ENCODE assay signal across 15 cellular contexts in the genomic region with DNA sequence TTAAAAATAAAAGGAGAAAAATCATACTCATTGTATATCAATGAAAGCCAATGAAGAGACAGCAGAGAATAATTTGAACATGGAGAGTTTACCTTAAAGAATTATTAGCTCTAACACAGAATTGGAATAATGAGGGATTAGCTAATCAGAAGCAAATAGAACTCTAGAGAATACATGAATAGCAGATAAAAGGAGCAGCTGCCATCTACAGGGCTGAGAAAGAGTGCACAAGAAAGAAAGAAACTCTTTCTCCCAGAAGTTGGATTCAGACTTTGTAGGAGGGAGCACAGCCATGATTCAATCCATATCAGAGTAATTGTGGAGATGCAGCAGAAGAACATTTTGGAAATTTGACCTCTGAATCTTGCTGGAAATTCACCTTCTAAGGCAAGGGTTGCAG.
A peak's percentile ranks its signal among the peaks of the same experiment; 100 is the strongest.
DNase-seq lines count a peak whose midpoint lies in the region; ATAC-seq and TF ChIP-seq lines count a peak whose summit lies in the region.
"Had no signal": no experiment of that assay in that cellular context is flagged by ENCODE, and none has a peak within 500 bp of the region (broad histone marks: within the 10 kb centered on the region; RNA-seq: fewer than 3 reads in every experiment).

No MANE protein-coding gene starts in this region.

- H3K4me3 ChIP-seq in A673 (ENCODE audit: low read depth, low read length, poor library complexity, severe bottlenecking) (no peak overlapping the region), GM23248 (no peak overlapping the region), fibroblast of pulmonary artery (replicated peaks; ENCODE audit: low read depth, low read length) (no peak overlapping the region)
- H3K4me3 ChIP-seq: gastrocnemius medialis, Peyer's patch, right atrium auricular region had no signal

- H4K20me1 ChIP-seq in GM23248 (ENCODE audit: insufficient read depth): no peaks in the 10 kb centered on the region

- in situ Hi-C loops in GM23248 (cut with MboI): no loop called here

- TF ChIP-seq CTCF in A673 (conservative IDR thresholded peaks at IDR 0.05; ENCODE audit: low read depth, low read length) (peak; percentile 53), fibroblast of pulmonary artery (IDR thresholded peaks at IDR 0.05; ENCODE audit: low read length, missing control alignments) (peak; percentile 34)

- DNase-seq in A673 (ENCODE audit: low spot score) (peak; percentile 10), GM23248 (peak; percentile 3), OCI-M1 (lab: John Stamatoyannopoulos, UW) (peak; percentile 35), fibroblast of pulmonary artery (ENCODE audit: low read depth) (peak; percentile 14), T-cell (no peak), DMS79 (lab: John Stamatoyannopoulos, UW) (no peak)
- DNase-seq: gastrocnemius medialis; NCI-H2081; Peyer's patch; stimulated activated CD4-positive, alpha-beta T cell treated with anti-CD3 and anti-CD28 coated beads, Interleukin-4, amount 100 ng/mL, for 4 hours; stimulated activated naive B cell treated with anti-CD40 and anti-IgM and Interleukin-4, amounts not matched to agents 10 μg/mL and 1 μg/mL and 100 μg/mL, for 72 hours had no signal

- H3K36me3 ChIP-seq in A673 (ENCODE audit: insufficient read depth, low read length, poor library complexity, severe bottlenecking): no peaks in the 10 kb centered on the region
- H3K36me3 ChIP-seq in GM23248 (ENCODE audit: low read depth): no peaks in the 10 kb centered on the region
- H3K36me3 ChIP-seq: gastrocnemius medialis, Peyer's patch, right atrium auricular region had no signal

- H3K9me2 ChIP-seq in GM23248 (ENCODE audit: insufficient read depth): no peaks in the 10 kb centered on the region

- H3K9me3 Mint-ChIP-seq in T-cell: peaks cover 0 to 11% (median 8%) of the 10 kb centered on the region in 3 donors

- no peaks in the 10 kb centered on the region for H3K27me3 Mint-ChIP-seq in T-cell
- H3K27me3 Mint-ChIP-seq: stimulated activated naive B cell treated with anti-CD40 and anti-IgM and Interleukin-4, amounts not matched to agents 10 μg/mL and 1 μg/mL and 100 μg/mL, for 72 hours had no signal

- no peaks in the 10 kb centered on the region for H3K9me3 ChIP-seq in A673 (ENCODE audit: low read depth, low read length, poor library complexity, severe bottlenecking)
- H3K9me3 ChIP-seq in GM23248 (ENCODE audit: low read depth): no peaks in the 10 kb centered on the region
- H3K9me3 ChIP-seq: gastrocnemius medialis, Peyer's patch, right atrium auricular region had no signal

- H3K4me3 Mint-ChIP-seq in T-cell: no peak overlapping the region
- H3K4me3 Mint-ChIP-seq: stimulated activated naive B cell treated with anti-CD40 and anti-IgM and Interleukin-4, amounts not matched to agents 10 μg/mL and 1 μg/mL and 100 μg/mL, for 72 hours had no signal

- no peaks in the 10 kb centered on the region for H3K4me1 Mint-ChIP-seq in T-cell
- H3K4me1 Mint-ChIP-seq: stimulated activated naive B cell treated with anti-CD40 and anti-IgM and Interleukin-4, amounts not matched to agents 10 μg/mL and 1 μg/mL and 100 μg/mL, for 72 hours had no signal

- no peak overlapping the region for H2AFZ ChIP-seq in GM23248

- H3K27ac ChIP-seq in A673 (ENCODE audit: low read depth, low read length, poor library complexity, severe bottlenecking) (no peak overlapping the region), GM23248 (no peak overlapping the region)
- H3K27ac ChIP-seq: gastrocnemius medialis, Peyer's patch, right atrium auricular region had no signal

- H3K4me1 ChIP-seq in A673 (ENCODE audit: insufficient read depth, low read length, poor library complexity, severe bottlenecking): no peaks in the 10 kb centered on the region
- H3K4me1 ChIP-seq in GM23248 (ENCODE audit: insufficient read depth): no peaks in the 10 kb centered on the region
- H3K4me1 ChIP-seq: gastrocnemius medialis, Peyer's patch, right atrium auricular region had no signal

- H3K27ac Mint-ChIP-seq in T-cell: no peak overlapping the region
- H3K27ac Mint-ChIP-seq: activated T-helper 2 cell treated with anti-CD3 and anti-CD28 coated beads, Interferon-gamma antibody, Interleukin-2, Interleukin-4, amounts not matched to agents 10 μg/mL and 5 μg/mL and 100 μg/mL, durations not matched to agents 14 hours and 24 hours and 36 hours; stimulated activated naive B cell treated with anti-CD40 and anti-IgM and Interleukin-4, amounts not matched to agents 10 μg/mL and 1 μg/mL and 100 μg/mL, for 72 hours had no signal

- BruUV-seq in A673 (replicated peaks; lab: Mats Ljungman, UMichigan): no TSS peak

- no peak overlapping the region for H3K4me2 ChIP-seq in GM23248 (ENCODE audit: unreplicated experiment)

- no peaks in the 10 kb centered on the region for H3K36me3 Mint-ChIP-seq in T-cell
- H3K36me3 Mint-ChIP-seq: stimulated activated naive B cell treated with anti-CD40 and anti-IgM and Interleukin-4, amounts not matched to agents 10 μg/mL and 1 μg/mL and 100 μg/mL, for 72 hours had no signal

- ATAC-seq in T-cell (replicated peaks in 1 of 4) (no peak), HG03039 (IDR thresholded peaks at IDR 0.05; ENCODE audit: unreplicated experiment) (no peak), HG03139 (IDR thresholded peaks at IDR 0.05; ENCODE audit: unreplicated experiment) (no peak)
- ATAC-seq: gastrocnemius medialis; stimulated activated naive B cell treated with anti-CD40 and anti-IgM and Interleukin-4, amounts not matched to agents 10 μg/mL and 1 μg/mL and 100 μg/mL, for 72 hours had no signal

- H3K79me2 ChIP-seq in GM23248 (ENCODE audit: insufficient read depth): no peaks in the 10 kb centered on the region

- intact Hi-C loops in A673 (cut with micrococcal nuclease; ENCODE audit: unreplicated experiment): loop anchor here (10.0 kb wide), 2 partner anchors 735 to 945 kb away; no protein-coding TSS in a partner anchor

- POLR2A ChIA-PET in A673 (lab: Charles Lee; ENCODE audit: low non-redundant PET) (no interaction called here), T-cell (lab: Charles Lee) (no interaction called here)

- CTCF ChIA-PET in A673 (lab: Charles Lee) (no interaction called here), T-cell (lab: Charles Lee) (no interaction called here)

- no peak overlapping the region for H3K9ac ChIP-seq in GM23248

- H3K27me3 ChIP-seq in A673 (replicated peaks; ENCODE audit: insufficient read depth, low read depth, low read length, poor library complexity) (no peaks in the 10 kb centered on the region), GM23248 (replicated peaks; ENCODE audit: insufficient read depth) (no peaks in the 10 kb centered on the region)
- H3K27me3 ChIP-seq: gastrocnemius medialis, Peyer's patch, right atrium auricular region had no signal

- no peaks in the 10 kb centered on the region for H3F3A ChIP-seq in GM23248 (ENCODE audit: insufficient read depth)

Comparison
In these comparisons a context has a peak if more than half of its experiments do, and no peak if none do; other contexts are left out.
1. DNase-seq: peak in A673 (single experiment), GM23248 (single experiment), OCI-M1 (single experiment) and fibroblast of pulmonary artery (single experiment); none in T-cell (0 of 34) and DMS79 (single experiment).